ENCODE assay signal across 8 cellular contexts in genomic region chr19:50724522-50725217, GRCh38. TPM values are rescaled to one million over a fixed set of nuclear protein-coding genes. Genes with fewer than 3 reads are reported as not detected.
DNase-seq lines count a peak whose midpoint lies in the region; ATAC-seq, FAIRE-seq and TF ChIP-seq lines count a peak whose summit lies in the region.

No MANE protein-coding gene starts in this region.

- TF ChIP-seq CTCF in pancreas (IDR thresholded peaks at IDR 0.05) (peak; percentile 58 to 82 (median 73)), thyroid gland (IDR thresholded peaks at IDR 0.05) (peak; percentile 58 to 86 (median 72))

- H3K4me3 ChIP-seq in pancreas (peak overlapping the region; percentile 37 to 57 (median 54)), thyroid gland (replicated peaks in 1 of 3) (peak overlapping the region; percentile 13 to 83 (median 55))

- H3K4me1 ChIP-seq in pancreas (peaks cover 0 to 5% (median 4%) of the 10 kb centered on the region in 3 donors), thyroid gland (peaks cover 19 to 21% of the 10 kb centered on the region in 2 donors)

- no peaks in the 10 kb centered on the region for H3K9me3 ChIP-seq in pancreas
- H3K9me3 ChIP-seq in thyroid gland: no peaks in the 10 kb centered on the region

- H3K27ac ChIP-seq in pancreas: peak overlapping the region; percentile 28 to 72 (median 38)
- peak overlapping the region in 2 of 3 donors; percentile 66 to 72 for H3K27ac ChIP-seq in thyroid gland

- intact Hi-C loops in Right ventricle myocardium superior (cut with DNase I): no loop called here
- intact Hi-C loops in pancreas (cut with DNase I): no loop called here
- intact Hi-C loops in thyroid gland (cut with DNase I): loop anchor here (5.0 kb wide), 1 partner anchor 383 kb away; the partner anchor contains the start of gene CTU1

- FAIRE-seq in pancreas (lab: Jason Lieb, UNC): no peak

- no peaks in the 10 kb centered on the region for H3K27me3 ChIP-seq in pancreas
- H3K27me3 ChIP-seq in thyroid gland: no peaks in the 10 kb centered on the region

- ATAC-seq in GM21825 (IDR thresholded peaks at IDR 0.05; ENCODE audit: unreplicated experiment): peak; percentile 63
- ATAC-seq in Right ventricle myocardium superior (ENCODE audit: poor library complexity): peak; percentile 95
- ATAC-seq in pancreas: peak; percentile 93 to 97 (median 94)

- WGBS in pancreas, 2 donors: 1% methylated on average over 56 to 65 of the region's 65 CpGs
- 0 to 3% methylated on average over 6 to 27 of the region's 65 CpGs for WGBS in thyroid gland, 2 donors

- peak; percentile 37 to 90 for TF ChIP-seq POLR2A in thyroid gland (IDR thresholded peaks at IDR 0.05)

- H3K36me3 ChIP-seq in pancreas (no peaks in the 10 kb centered on the region), thyroid gland (no peaks in the 10 kb centered on the region)

- peak; percentile 97 for DNase-seq in DMS79 (lab: John Stamatoyannopoulos, UW)
- DNase-seq in LoVo (ENCODE audit: low spot score): peak; percentile 99
- DNase-seq in SKM-1 treated with dmso at 0.1 percent for 144 hours (lab: John Stamatoyannopoulos, UW; ENCODE audit: unreplicated experiment): peak; percentile 84
- peak; percentile 99 for DNase-seq in activated naive CD8-positive, alpha-beta T cell treated with anti-CD3 and anti-CD28 coated beads, Interleukin-2, amount 50 U/mL, for 16 hours (ENCODE audit: low read depth, low spot score)
- peak; percentile 99 for DNase-seq in Right ventricle myocardium superior
- DNase-seq in pancreas: peak; percentile 97 to 100 (median 100)
- DNase-seq in thyroid gland: peak; percentile 99

RNA-seq across cellular contexts. Expression of gene CLEC11A, which starts 1.5 kb away (rescaled TPM):
- total RNA-seq in Right ventricle myocardium superior (3.0 TPM), pancreas (10 to 100 TPM in 1 of 6 donors, 1 to 10 TPM in 5; 1.3 to 14.6 (median 2.5) TPM), thyroid gland (10 to 100 TPM in 1 of 4 donors, 1 to 10 TPM in 3; 5.0 to 16.0 (median 8.9) TPM)
- polyA plus RNA-seq in pancreas: 1 to 10 TPM; 4.7 to 7.4 TPM

RNA-seq across cellular contexts. Expression of gene SHANK1, which starts 5.1 kb away (rescaled TPM):
- total RNA-seq in Right ventricle myocardium superior (0.40 TPM), pancreas (under 1 TPM in 5 of 6 donors, not detected in 1; 0.06 to 0.69 (median 0.19) TPM), thyroid gland (under 1 TPM in 2 of 4 donors, not detected in 2; 0.10 to 0.45 TPM)
- under 1 TPM; 0.12 to 0.19 TPM for polyA plus RNA-seq in pancreas

RNA-seq across cellular contexts. Expression of gene GPR32, which starts 45.6 kb away (rescaled TPM):
- not detected for total RNA-seq in Right ventricle myocardium superior
- not detected for total RNA-seq in pancreas
- not detected for polyA plus RNA-seq in pancreas
- not detected for total RNA-seq in thyroid gland

Comparison
In these comparisons a context has a peak if more than half of its experiments do, and no peak if none do; other contexts are left out.
1. Peak in every context shown above with its lines: DNase-seq, ATAC-seq, H3K4me3 ChIP-seq and H3K27ac ChIP-seq.